Comparison of ENCODE assay signal across 16 cellular contexts in the genomic region with DNA sequence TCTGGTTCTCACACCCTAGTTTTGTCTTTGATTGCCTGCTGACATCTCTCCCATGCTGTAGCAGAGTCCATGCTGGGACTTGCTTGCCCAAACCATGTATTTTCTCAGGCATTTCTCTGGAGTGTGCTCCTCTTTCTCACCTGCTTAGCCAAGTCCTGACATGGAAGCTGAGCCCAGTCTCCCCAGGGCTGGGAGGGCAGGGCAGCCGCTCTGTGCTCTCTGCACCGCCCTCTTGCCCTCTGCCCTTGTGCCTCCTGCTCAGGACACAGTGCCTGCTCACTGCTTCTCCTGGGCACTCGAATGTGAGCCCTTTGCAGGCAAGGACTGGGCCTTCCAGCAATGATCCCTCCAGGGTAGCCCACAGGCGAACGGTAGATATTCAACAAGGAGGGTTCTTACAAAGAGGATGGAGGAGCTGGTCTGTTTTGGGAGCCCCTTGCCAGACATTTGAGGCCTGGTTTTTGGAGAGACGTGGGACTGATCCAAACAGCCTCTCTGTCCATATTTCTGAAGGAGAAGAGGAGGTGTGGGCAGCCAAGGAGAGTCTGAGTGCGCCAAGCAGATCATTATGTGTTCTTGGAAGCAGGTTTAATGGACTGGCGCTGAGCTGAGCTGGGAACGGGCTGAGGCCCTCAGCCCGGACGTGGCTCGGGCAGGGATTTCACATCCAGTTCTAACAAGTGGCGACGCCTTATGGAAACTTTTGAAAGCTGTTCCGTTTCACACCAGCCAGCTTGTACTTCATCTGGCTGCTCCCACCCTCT. TPM values are rescaled to one million over a fixed set of nuclear protein-coding genes. Genes with fewer than 3 reads are reported as not detected.
DNase-seq lines count a peak whose midpoint lies in the region; ATAC-seq and TF ChIP-seq lines count a peak whose summit lies in the region.
"Had no signal": no experiment of that assay in that cellular context is flagged by ENCODE, and none has a peak within 500 bp of the region (broad histone marks: within the 10 kb centered on the region; RNA-seq: fewer than 3 reads in every experiment).

No MANE protein-coding gene starts in this region.

- TF ChIP-seq CTCF in esophagus squamous epithelium (IDR thresholded peaks at IDR 0.05) (no peak), gastrocnemius medialis (IDR thresholded peaks at IDR 0.05 in 4 of 5, conservative IDR thresholded peaks at IDR 0.05 in 1 of 5) (no peak)

- H3K27ac ChIP-seq in esophagus squamous epithelium (peak overlapping the region; percentile 40 to 86 (median 80)), gastrocnemius medialis (peak overlapping the region in 3 of 4 donors; percentile 10 to 63 (median 59))
- H3K27ac ChIP-seq: SK-N-MC had no signal

- H3K36me3 ChIP-seq in esophagus squamous epithelium (no peaks in the 10 kb centered on the region), gastrocnemius medialis (no peaks in the 10 kb centered on the region)

- H3K4me3 ChIP-seq in esophagus squamous epithelium (no peak overlapping the region), gastrocnemius medialis (no peak overlapping the region)
- H3K4me3 ChIP-seq: SK-N-MC had no signal

- H3K9me3 ChIP-seq in esophagus squamous epithelium = no peaks in the 10 kb centered on the region
- H3K9me3 ChIP-seq in gastrocnemius medialis = no peaks in the 10 kb centered on the region

- 28 to 70% methylated on average over 8 to 11 of the region's 15 CpGs for WGBS in esophagus squamous epithelium, 2 donors

- H3K4me1 ChIP-seq in esophagus squamous epithelium = peaks cover 21 to 60% (median 38%) of the 10 kb centered on the region in 3 donors
- H3K4me1 ChIP-seq in gastrocnemius medialis = peaks cover 0 to 9% of the 10 kb centered on the region in 2 donors

- peak; percentile 52 for DNase-seq in AG20443 (ENCODE audit: low spot score)
- DNase-seq in esophagus squamous epithelium (lab: John Stamatoyannopoulos, UW) = no peak
- peak; percentile 27 for DNase-seq in left kidney (ENCODE audit: low read depth, low spot score)
- peak in 1 of 2 donors; percentile 56 for DNase-seq in gastrocnemius medialis
- DNase-seq in NCI-H226 = no peak
- no peak for DNase-seq in stimulated activated CD4-positive, alpha-beta T cell treated with anti-CD3 and anti-CD28 coated beads, Interleukin-4, amount 100 ng/mL, for 24 hours
- DNase-seq in NCI-H1417 treated with DMSO at 0.1 percent for 48 hours (lab: John Stamatoyannopoulos, UW) = no peak
- DNase-seq in occipital lobe (lab: John Stamatoyannopoulos, UW) = no peak
- DNase-seq: activated naive CD8-positive, alpha-beta T cell treated with anti-CD3 and anti-CD28 coated beads, Interleukin-2, amount 10 ng/mL, durations not matched to agents 7 days and 5 days; Calu3; KBM-7; NK-92 treated with Interleukin-12 subunit alpha and Interleukin-12 subunit beta, amount 100 ng/mL, for 24 hours; retina had no signal

- peaks cover 0 to 3% (median 0%) of the 10 kb centered on the region in 4 donors for H3K27me3 ChIP-seq in esophagus squamous epithelium
- no peaks in the 10 kb centered on the region for H3K27me3 ChIP-seq in gastrocnemius medialis

- TF ChIP-seq POLR2A in esophagus squamous epithelium (IDR thresholded peaks at IDR 0.05) (no peak), gastrocnemius medialis (IDR thresholded peaks at IDR 0.05) (no peak)

- intact Hi-C loops in esophagus squamous epithelium (cut with DNase I) = no loop called here
- intact Hi-C loops in gastrocnemius medialis (cut with DNase I; ENCODE audit: low total_unique reads) = no loop called here

- peak; percentile 64 for ATAC-seq in gastrocnemius medialis

- in situ Hi-C loops in gastrocnemius medialis (cut with MboI; ENCODE audit: low sequenced_read_pairs in 4 of 4) = no loop called here

RNA-seq across cellular contexts. Expression of a gene that starts 4.0 kb away (rescaled TPM):
- not detected for total RNA-seq in esophagus squamous epithelium
- total RNA-seq in gastrocnemius medialis = under 1 TPM in 1 of 4 donors, not detected in 3; 0.36 TPM
- 0.16 TPM for total RNA-seq in occipital lobe
- total RNA-seq: A673, Calu3, mucosa of gallbladder had no signal

Comparison
In these comparisons a context has a peak if more than half of its experiments do, and no peak if none do; other contexts are left out.
1. DNase-seq: peak in AG20443 (single experiment) and left kidney (single experiment); none in esophagus squamous epithelium (single experiment), NCI-H226 (single experiment), stimulated activated CD4-positive, alpha-beta T cell treated with anti-CD3 and anti-CD28 coated beads, Interleukin-4, amount 100 ng/mL, for 24 hours (single experiment), NCI-H1417 treated with DMSO at 0.1 percent for 48 hours (single experiment) and occipital lobe (single experiment).